Comparison of ENCODE assay signal across 20 cellular contexts in genomic region chr21:14535702-14536101, GRCh38. TPM values are rescaled to one million over a fixed set of nuclear protein-coding genes. Genes with fewer than 3 reads are reported as not detected.
DNase-seq lines count a peak whose midpoint lies in the region; ATAC-seq lines count a peak whose summit lies in the region.
"Had no signal": no experiment of that assay in that cellular context is flagged by ENCODE, and none has a peak within 500 bp of the region (broad histone marks: within the 10 kb centered on the region; RNA-seq: fewer than 3 reads in every experiment).

No MANE protein-coding gene starts in this region.

- peak overlapping the region; percentile 94 for H3K4me3 Mint-ChIP-seq in activated naive CD4-positive, alpha-beta T cell treated with anti-CD3 and anti-CD28 coated beads, Interleukin-2, amount 50 U/mL, for 24 hours
- H3K4me3 Mint-ChIP-seq in IgD-negative memory B cell: peak overlapping the region in 1 of 4 donors; percentile 93
- H3K4me3 Mint-ChIP-seq in activated naive CD8-positive, alpha-beta T cell: peak overlapping the region; percentile 87
- H3K4me3 Mint-ChIP-seq in stimulated activated effector memory CD8-positive, alpha-beta T cell treated with anti-CD3 and anti-CD28 coated beads, Interleukin-12 subunit alpha, Interleukin-12 subunit beta, amount 100 ng/mL, for 72 hours: peak overlapping the region; percentile 78

- H3K4me1 Mint-ChIP-seq in activated naive CD4-positive, alpha-beta T cell treated with anti-CD3 and anti-CD28 coated beads, Interleukin-2, amount 50 U/mL, for 24 hours: peaks cover 90% of the 10 kb centered on the region
- peaks cover 44 to 65% (median 58%) of the 10 kb centered on the region in 3 donors for H3K4me1 Mint-ChIP-seq in IgD-negative memory B cell
- H3K4me1 Mint-ChIP-seq in activated naive CD8-positive, alpha-beta T cell (ENCODE audit: low read depth): peaks cover 88% of the 10 kb centered on the region
- H3K4me1 Mint-ChIP-seq in stimulated activated effector memory CD8-positive, alpha-beta T cell treated with anti-CD3 and anti-CD28 coated beads, Interleukin-12 subunit alpha, Interleukin-12 subunit beta, amount 100 ng/mL, for 72 hours: peaks cover 82% of the 10 kb centered on the region

- DNase-seq in activated naive CD4-positive, alpha-beta T cell (lab: John Stamatoyannopoulos, UW): no peak
- no peak for DNase-seq in stimulated activated effector memory CD8-positive, alpha-beta T cell treated with anti-CD3 and anti-CD28 coated beads, Interleukin-12 subunit alpha, Interleukin-12 subunit beta, amount 100 ng/mL, for 72 hours (ENCODE audit: low spot score in 2 of 2)
- no peak for DNase-seq in A172 (ENCODE audit: low spot score)
- DNase-seq in dedifferentiated amniotic fluid mesenchymal stem cell (ENCODE audit: extremely low spot score): no peak
- no peak for DNase-seq in GM19238 (ENCODE audit: insufficient read length, low spot score)
- DNase-seq: amygdala; Caco-2; DMS79 treated with DMSO at 0.1 percent for 48 hours; GOT3; NCI-H1092; NCI-H1930; nucleus accumbens; OCI-M1; stimulated activated naive CD4-positive, alpha-beta T cell treated with Interleukin-2 at 50 U/mL for 16 hours; transverse colon had no signal

- peak overlapping the region; percentile 100 for H3K27ac Mint-ChIP-seq in activated naive CD4-positive, alpha-beta T cell treated with anti-CD3 and anti-CD28 coated beads, Interleukin-2, amount 50 U/mL, for 24 hours
- peak overlapping the region; percentile 98 to 99 (median 99) for H3K27ac Mint-ChIP-seq in IgD-negative memory B cell
- peak overlapping the region; percentile 100 for H3K27ac Mint-ChIP-seq in activated naive CD8-positive, alpha-beta T cell
- H3K27ac Mint-ChIP-seq in stimulated activated effector memory CD8-positive, alpha-beta T cell treated with anti-CD3 and anti-CD28 coated beads, Interleukin-12 subunit alpha, Interleukin-12 subunit beta, amount 100 ng/mL, for 72 hours: peak overlapping the region; percentile 99

- ATAC-seq in stimulated activated effector memory CD8-positive, alpha-beta T cell treated with anti-CD3 and anti-CD28 coated beads, Interleukin-12 subunit alpha, Interleukin-12 subunit beta, amount 100 ng/mL, for 72 hours: no peak

- H3K36me3 Mint-ChIP-seq in activated naive CD4-positive, alpha-beta T cell treated with anti-CD3 and anti-CD28 coated beads, Interleukin-2, amount 50 U/mL, for 24 hours: peaks cover 52% of the 10 kb centered on the region
- peaks cover 15% of the 10 kb centered on the region for H3K36me3 Mint-ChIP-seq in IgD-negative memory B cell
- peaks cover 28% of the 10 kb centered on the region for H3K36me3 Mint-ChIP-seq in activated naive CD8-positive, alpha-beta T cell
- peaks cover 76% of the 10 kb centered on the region for H3K36me3 Mint-ChIP-seq in stimulated activated effector memory CD8-positive, alpha-beta T cell treated with anti-CD3 and anti-CD28 coated beads, Interleukin-12 subunit alpha, Interleukin-12 subunit beta, amount 100 ng/mL, for 72 hours

- peaks cover 32% of the 10 kb centered on the region for H3K9me3 Mint-ChIP-seq in activated naive CD4-positive, alpha-beta T cell treated with anti-CD3 and anti-CD28 coated beads, Interleukin-2, amount 50 U/mL, for 24 hours
- H3K9me3 Mint-ChIP-seq in IgD-negative memory B cell: peaks cover 2 to 5% (median 3%) of the 10 kb centered on the region in 3 donors
- no peaks in the 10 kb centered on the region for H3K9me3 Mint-ChIP-seq in activated naive CD8-positive, alpha-beta T cell (ENCODE audit: low read depth)
- peaks cover 7% of the 10 kb centered on the region for H3K9me3 Mint-ChIP-seq in stimulated activated effector memory CD8-positive, alpha-beta T cell treated with anti-CD3 and anti-CD28 coated beads, Interleukin-12 subunit alpha, Interleukin-12 subunit beta, amount 100 ng/mL, for 72 hours

- H3K27me3 Mint-ChIP-seq in activated naive CD4-positive, alpha-beta T cell treated with anti-CD3 and anti-CD28 coated beads, Interleukin-2, amount 50 U/mL, for 24 hours: no peaks in the 10 kb centered on the region
- no peaks in the 10 kb centered on the region for H3K27me3 Mint-ChIP-seq in IgD-negative memory B cell
- H3K27me3 Mint-ChIP-seq in activated naive CD8-positive, alpha-beta T cell: no peaks in the 10 kb centered on the region

RNA-seq across cellular contexts. Expression of gene SAMSN1, which starts 10.4 kb away (rescaled TPM):
- polyA plus RNA-seq in IgD-negative memory B cell: 24.6 TPM
- not detected in 2 replicates for total RNA-seq in A172 (2014; rRNA removed; shearing (Covaris generic))
- total RNA-seq: Caco-2, renal cortical epithelial cell had no signal
- polyA plus RNA-seq: smooth muscle cell had no signal
